In genomic region chr1:109910123-109910962, GRCh38 we compare ENCODE assay signal across 8 cellular contexts. TPM values are rescaled to one million over a fixed set of nuclear protein-coding genes. Genes with fewer than 3 reads are reported as not detected.
A peak's percentile ranks its signal among the peaks of the same experiment; 100 is the strongest.
DNase-seq lines count a peak whose midpoint lies in the region; ATAC-seq and TF ChIP-seq lines count a peak whose summit lies in the region.

CSF1 (plus strand) TSS chr1:109910849; CDS start chr1:109911024, 175 bp downstream.

- ATAC-seq in HG02885 (IDR thresholded peaks at IDR 0.05; ENCODE audit: poor library complexity, unreplicated experiment) (peak; percentile 26), left ventricle myocardium superior (peak; percentile 77), GM18861 (IDR thresholded peaks at IDR 0.05; ENCODE audit: unreplicated experiment) (no peak)

- H3K27ac Mint-ChIP-seq in progenitor cell of endocrine pancreas, result peak within 1 kb of the TSS; percentile 89

- no peaks in the 10 kb centered on the region for H3K36me3 Mint-ChIP-seq in progenitor cell of endocrine pancreas (ENCODE audit: insufficient read depth)

- peak within 1 kb of the TSS; percentile 76 for H3K4me3 Mint-ChIP-seq in progenitor cell of endocrine pancreas (ENCODE audit: low read depth)

- no peaks in the 10 kb centered on the region for H3K9me3 Mint-ChIP-seq in progenitor cell of endocrine pancreas (ENCODE audit: low read depth)

- DNase-seq in COLO829 (ENCODE audit: low spot score), result peak; percentile 13
- DNase-seq in T-helper 9 cell, result peak; percentile 44
- peak in 52 of 58 donors; percentile 49 to 96 (median 74) for DNase-seq in anterior cingulate cortex (lab: John Stamatoyannopoulos, UW)
- peak; percentile 88 for DNase-seq in left ventricle myocardium superior
- peak; percentile 23 for DNase-seq in progenitor cell of endocrine pancreas (ENCODE audit: low spot score, unreplicated experiment)
- DNase-seq in ureter (ENCODE audit: low spot score), result peak; percentile 91

- peaks cover 4% of the 10 kb centered on the region for H3K4me1 Mint-ChIP-seq in progenitor cell of endocrine pancreas (ENCODE audit: low read depth)

- no peak for TF ChIP-seq CTCF in progenitor cell of endocrine pancreas (IDR thresholded peaks at IDR 0.05; ENCODE audit: unreplicated experiment)

- intact Hi-C loops in left ventricle myocardium superior (cut with micrococcal nuclease), result no loop called here

- H3K27me3 Mint-ChIP-seq in progenitor cell of endocrine pancreas, result peaks cover 77% of the 10 kb centered on the region

RNA-seq across cellular contexts. Expression of gene CSF1, which starts in this region (rescaled TPM):
- total RNA-seq in left ventricle myocardium superior (14.9 TPM), progenitor cell of endocrine pancreas (0.89 and 2.9 TPM in 2 replicates), ureter (26.1 TPM)

Comparison
In these comparisons a context has a peak if more than half of its experiments do, and no peak if none do; other contexts are left out.
1. DNase-seq: peak in every context shown above with its lines; median percentile 91 in ureter; 88 in left ventricle myocardium superior; 74 in anterior cingulate cortex; 44 in T-helper 9 cell; 23 in progenitor cell of endocrine pancreas; 13 in COLO829.